Comparison of ENCODE assay signal across 8 cellular contexts in genomic region chrX:2802376-2803090, GRCh38. TPM values are rescaled to one million over a fixed set of nuclear protein-coding genes. Genes with fewer than 3 reads are reported as not detected.
"Had no signal": no experiment of that assay in that cellular context is flagged by ENCODE, and none has a peak within 500 bp of the region (broad histone marks: within the 10 kb centered on the region; RNA-seq: fewer than 3 reads in every experiment).

No MANE protein-coding gene starts in this region.

RNA-seq across cellular contexts. Expression of gene GYG2, which starts 26.2 kb away (rescaled TPM):
- total RNA-seq: activated CD4-positive, alpha-beta memory T cell treated with anti-CD3 and anti-CD28 coated beads, Interleukin-2, amount 10 ng/mL, durations not matched to agents 7 days and 5 days; activated CD4-positive, alpha-beta T cell treated with anti-CD3 and anti-CD28 coated beads for 36 hours; mammary epithelial cell had no signal
- polyA plus RNA-seq: immature natural killer cell, mammary epithelial cell had no signal

RNA-seq across cellular contexts. Expression of gene XG, which starts 50.7 kb away (rescaled TPM):
- total RNA-seq: activated CD4-positive, alpha-beta memory T cell treated with anti-CD3 and anti-CD28 coated beads, Interleukin-2, amount 10 ng/mL, durations not matched to agents 7 days and 5 days; activated CD4-positive, alpha-beta T cell treated with anti-CD3 and anti-CD28 coated beads for 36 hours; glomerular endothelial cell; left lobe of liver; neural crest cell; renal cortical epithelial cell had no signal
- polyA plus RNA-seq: immature natural killer cell had no signal
